ENCODE assay signal across 14 cellular contexts in genomic region chr16:54477766-54478165, GRCh38.
DNase-seq lines count a peak whose midpoint lies in the region; ATAC-seq and TF ChIP-seq lines count a peak whose summit lies in the region.
"Had no signal": no experiment of that assay in that cellular context is flagged by ENCODE, and none has a peak within 500 bp of the region (broad histone marks: within the 10 kb centered on the region; RNA-seq: fewer than 3 reads in every experiment).

No MANE protein-coding gene starts in this region.

- H4K5ac ChIP-seq in mesendoderm (ENCODE audit: low read length), result no peak overlapping the region

- TF ChIP-seq CTCF in breast epithelium (IDR thresholded peaks at IDR 0.05), result no peak
- TF ChIP-seq CTCF in uterus (IDR thresholded peaks at IDR 0.05), result no peak

- H3K9me3 ChIP-seq in breast epithelium, result no peaks in the 10 kb centered on the region
- H3K9me3 ChIP-seq in uterus, result no peaks in the 10 kb centered on the region

- ATAC-seq in left ventricle myocardium superior (peak; percentile 29), left cardiac atrium (no peak)
- ATAC-seq: GM12878, HCT116 had no signal

- no peak overlapping the region for H2BK5ac ChIP-seq in mesendoderm (ENCODE audit: low read length)

- H2BK15ac ChIP-seq in mesendoderm (replicated peaks; ENCODE audit: low read depth), result no peak overlapping the region

- H2AK5ac ChIP-seq in mesendoderm (ENCODE audit: low read length), result no peak overlapping the region

- H3K27me3 ChIP-seq in mesendoderm (ENCODE audit: insufficient read depth, low read length, poor library complexity) (no peaks in the 10 kb centered on the region), breast epithelium (no peaks in the 10 kb centered on the region), uterus (no peaks in the 10 kb centered on the region)

- WGBS in mesendoderm (ENCODE audit: extremely low coverage, insufficient coverage, low lambda C conversion rate), result no CpG with 5 or more reads among the region's 7 CpGs

- no peak overlapping the region for H2BK120ac ChIP-seq in mesendoderm (ENCODE audit: low read depth, low read length)

- intact Hi-C loops in left ventricle myocardium superior (cut with micrococcal nuclease) (no loop called here), left cardiac atrium (cut with DNase I) (no loop called here), breast epithelium (cut with DNase I; ENCODE audit: low total_unique reads) (no loop called here), uterus (cut with DNase I; ENCODE audit: low total_unique reads) (no loop called here)

- peak overlapping the region; percentile 6 for H3K56ac ChIP-seq in mesendoderm (ENCODE audit: low read length)

- no peak overlapping the region for H3K4ac ChIP-seq in mesendoderm (ENCODE audit: low read depth, low read length)

- no peaks in the 10 kb centered on the region for H3K4me1 ChIP-seq in mesendoderm (ENCODE audit: control insufficient read depth, low read depth, low read length)
- no peaks in the 10 kb centered on the region for H3K4me1 ChIP-seq in breast epithelium
- no peaks in the 10 kb centered on the region for H3K4me1 ChIP-seq in uterus

- H3K4me3 ChIP-seq in mesendoderm (ENCODE audit: low read length), result no peak overlapping the region
- no peak overlapping the region for H3K4me3 ChIP-seq in breast epithelium
- H3K4me3 ChIP-seq in uterus, result no peak overlapping the region
- H3K4me3 ChIP-seq: GM12878, GM23248 had no signal

- no peak overlapping the region for H3K23ac ChIP-seq in mesendoderm (ENCODE audit: low read length)

- no peak overlapping the region for H3K18ac ChIP-seq in mesendoderm (ENCODE audit: low read length)

- no peak overlapping the region for H3K4me2 ChIP-seq in mesendoderm (ENCODE audit: low read length)

- no peaks in the 10 kb centered on the region for H3K79me2 ChIP-seq in mesendoderm (ENCODE audit: control insufficient read depth, insufficient read depth, low read length)

- TF ChIP-seq POLR2A in breast epithelium (IDR thresholded peaks at IDR 0.05), result no peak
- TF ChIP-seq POLR2A in uterus (IDR thresholded peaks at IDR 0.05), result no peak

- H4K8ac ChIP-seq in mesendoderm (ENCODE audit: low read depth, low read length), result no peak overlapping the region

- H3K9ac ChIP-seq in mesendoderm (ENCODE audit: low read length), result no peak overlapping the region
- H3K9ac ChIP-seq: GM23248 had no signal

- H3K36me3 ChIP-seq in mesendoderm (ENCODE audit: control insufficient read depth, insufficient read depth, low read length) (no peaks in the 10 kb centered on the region), breast epithelium (no peaks in the 10 kb centered on the region), uterus (no peaks in the 10 kb centered on the region)

- DNase-seq in left ventricle myocardium superior, result no peak
- no peak for DNase-seq in left cardiac atrium
- peak; percentile 60 for DNase-seq in brain pericyte (ENCODE audit: low read depth, low spot score)
- DNase-seq in mesendoderm, result no peak
- no peak for DNase-seq in breast epithelium (ENCODE audit: low spot score in 2 of 2)
- DNase-seq in NCI-H1694 treated with DMSO at 0.1 percent for 48 hours (lab: John Stamatoyannopoulos, UW), result no peak
- DNase-seq in uterus, result no peak
- DNase-seq: C1 segment of cervical spinal cord; Calu3; CD4-positive, alpha-beta T cell; DMS 273 treated with DMSO at 0.1 percent for 48 hours; GM23248 had no signal

- H3K27ac ChIP-seq in mesendoderm (ENCODE audit: low read depth, low read length) (no peak overlapping the region), breast epithelium (peak overlapping the region in 1 of 2 donors; percentile 28), uterus (no peak overlapping the region)
- H3K27ac ChIP-seq: GM23248 had no signal

- no peaks in the 10 kb centered on the region for H3K79me1 ChIP-seq in mesendoderm (ENCODE audit: low read length)
